18 cellular contexts compared by ENCODE assay signal in genomic region chr19:3644351-3645066, GRCh38. TPM values are rescaled to one million over a fixed set of nuclear protein-coding genes. Genes with fewer than 3 reads are reported as not detected.
DNase-seq lines count a peak whose midpoint lies in the region; ATAC-seq and TF ChIP-seq lines count a peak whose summit lies in the region.
"Had no signal": no experiment of that assay in that cellular context is flagged by ENCODE, and none has a peak within 500 bp of the region (broad histone marks: within the 10 kb centered on the region; RNA-seq: fewer than 3 reads in every experiment).

No MANE protein-coding gene starts in this region.

- no peak for TF ChIP-seq POLR2A in lower leg skin (IDR thresholded peaks at IDR 0.05)

- peaks cover 0 to 89% of the 10 kb centered on the region in 2 donors for H3K36me3 ChIP-seq in left lung
- H3K36me3 ChIP-seq: uterus had no signal

- H3K4me3 ChIP-seq in LNCaP clone FGC (ENCODE audit: low read depth, low read length) = no peak overlapping the region
- no peak overlapping the region for H3K4me3 ChIP-seq in left lung
- H3K4me3 ChIP-seq in lower leg skin (ENCODE audit: low read depth, poor library complexity, severe bottlenecking) = no peak overlapping the region
- H3K4me3 ChIP-seq: SJSA1, uterus had no signal

- no peaks in the 10 kb centered on the region for H3K4me1 ChIP-seq in left lung
- H3K4me1 ChIP-seq: SJSA1, uterus had no signal

- intact Hi-C loops in left lung (cut with DNase I) (no loop called here), lower leg skin (cut with DNase I; ENCODE audit: low total_unique reads) (no loop called here)

- no peaks in the 10 kb centered on the region for H3K27me3 ChIP-seq in left lung
- H3K27me3 ChIP-seq: SJSA1, uterus had no signal

- H3K9me3 ChIP-seq in left lung = no peaks in the 10 kb centered on the region
- H3K9me3 ChIP-seq: SJSA1, uterus had no signal

- TF ChIP-seq CTCF in 22Rv1 (IDR thresholded peaks at IDR 0.05) (no peak), LNCaP clone FGC (IDR thresholded peaks at IDR 0.05; ENCODE audit: control insufficient read depth, extremely low read depth, insufficient read depth) (no peak), left lung (IDR thresholded peaks at IDR 0.05) (no peak), lower leg skin (IDR thresholded peaks at IDR 0.05) (no peak)

- peak; percentile 10 for ATAC-seq in left lung
- no peak for ATAC-seq in activated CD4-positive, CD25-positive, alpha-beta regulatory T cell treated with anti-CD3 and anti-CD28 coated beads, Interleukin-2, amount 50 U/mL, for 24 hours
- no peak for ATAC-seq in HG03571 (IDR thresholded peaks at IDR 0.05; ENCODE audit: unreplicated experiment)
- no peak for ATAC-seq in HG03196 (IDR thresholded peaks at IDR 0.05; ENCODE audit: unreplicated experiment)
- ATAC-seq: activated naive CD4-positive, alpha-beta T cell treated with anti-CD3 and anti-CD28 coated beads, Interleukin-2, amount 50 U/mL, for 72 hours had no signal

- DNase-seq in LNCaP clone FGC (ENCODE audit: low read depth) = peak; percentile 71
- peak; percentile 82 for DNase-seq in cerebellum (ENCODE audit: low spot score)
- DNase-seq in left lung = no peak
- DNase-seq in lower leg skin (ENCODE audit: low spot score in 2 of 2) = no peak
- DNase-seq: activated CD8-positive, alpha-beta memory T cell treated with anti-CD3 and anti-CD28 coated beads, Interleukin-2, amount 50 U/mL, for 48 hours; DMS79 treated with DMSO at 0.1 percent for 48 hours; mesenchymal stem cell; NCI-H1092 treated with DMSO at 0.1 percent for 48 hours; NCI-H526; stimulated activated CD8-positive, alpha-beta memory T cell treated with anti-CD3 and anti-CD28 coated beads, Interleukin-4, amount 100 ng/mL, for 48 hours; uterus had no signal

- WGBS in lower leg skin, 2 donors = 55 to 72% methylated on average over 10 to 19 of the region's 19 CpGs

- H3K27ac ChIP-seq in 22Rv1 (peak overlapping the region; percentile 7; the same call in 1 of the 2 replicates), left lung (no peak overlapping the region)
- H3K27ac ChIP-seq: SJSA1, uterus had no signal

RNA-seq across cellular contexts. Expression of gene CACTIN, which starts 17.9 kb away (rescaled TPM):
- total RNA-seq in cerebellum = 15.2 TPM
- total RNA-seq in left lung = 10 to 100 TPM; 19.8 to 21.6 TPM
- total RNA-seq in lower leg skin = 10 to 100 TPM; 21.1 to 46.5 (median 33.6) TPM

RNA-seq across cellular contexts. Expression of gene TBXA2R, which starts 37.8 kb away (rescaled TPM):
- total RNA-seq in cerebellum = 0.45 TPM
- total RNA-seq in left lung = 1 to 10 TPM; 5.3 to 7.9 TPM
- 1 to 10 TPM in 2 of 4 donors, under 1 TPM in 2; 0.20 to 4.2 (median 0.90) TPM for total RNA-seq in lower leg skin
- total RNA-seq: H4, SJSA1 had no signal

RNA-seq across cellular contexts. Expression of gene PIP5K1C, which starts 55.8 kb away (rescaled TPM):
- 25.2 TPM for total RNA-seq in cerebellum
- total RNA-seq in left lung = 10 to 100 TPM; 38.7 to 42.2 TPM
- 10 to 100 TPM; 14.1 to 27.3 (median 22.1) TPM for total RNA-seq in lower leg skin

RNA-seq across cellular contexts. Expression of gene GIPC3, which starts 59.2 kb away (rescaled TPM):
- total RNA-seq in cerebellum (0.09 TPM), left lung (1 to 10 TPM; 3.1 TPM), lower leg skin (under 1 TPM in 3 of 4 donors, not detected in 1; 0.19 to 0.52 (median 0.25) TPM)
- total RNA-seq: H4 had no signal

Comparison
In these comparisons a context has a peak if more than half of its experiments do, and no peak if none do; other contexts are left out.
1. DNase-seq: peak in LNCaP clone FGC (single experiment) and cerebellum (single experiment); none in left lung (0 of 2) and lower leg skin (0 of 2).